Comparison of ENCODE assay signal across 8 cellular contexts in genomic region chr5:127228540-127229184, GRCh38.
A peak's percentile ranks its signal among the peaks of the same experiment; 100 is the strongest.
DNase-seq lines count a peak whose midpoint lies in the region; FAIRE-seq and TF ChIP-seq lines count a peak whose summit lies in the region.

No MANE protein-coding gene starts in this region.

- no peak overlapping the region for H3K9ac ChIP-seq in H9 (ENCODE audit: extremely low read depth, insufficient read length, low read length)

- peaks cover 14 to 17% of the 10 kb centered on the region in 2 experiments for H3K4me1 Mint-ChIP-seq in H9

- no peak overlapping the region for H3K23ac ChIP-seq in H9 (ENCODE audit: insufficient read length, low read depth, low read length)

- no peak for FAIRE-seq in RCC 7860 (lab: Jason Lieb, UNC)

- H3K4me1 ChIP-seq in H9 (ENCODE audit: insufficient read depth, low read length) (no peaks in the 10 kb centered on the region), right atrium auricular region (no peaks in the 10 kb centered on the region)

- H3K36me3 Mint-ChIP-seq in H9 (ENCODE audit: insufficient read depth in 1 of 3, low read depth in 3 of 3): peaks cover 1 to 8% (median 2%) of the 10 kb centered on the region in 3 experiments; a peak in 4 of 7 replicates

- H3K79me2 ChIP-seq in H9 (ENCODE audit: insufficient read depth, low read length): no peaks in the 10 kb centered on the region

- no peak overlapping the region for H2BK12ac ChIP-seq in H9 (ENCODE audit: insufficient read length, low read depth, low read length)

- H3K27ac Mint-ChIP-seq in H9: peak overlapping the region in 2 of 3 experiments; percentile 20 to 49; a peak in 3 of 7 replicates

- H3K14ac ChIP-seq in H9 (ENCODE audit: insufficient read depth, low read length): no peak overlapping the region

- WGBS in H9 (ENCODE audit: extremely low coverage, insufficient read length, low lambda C conversion rate): no CpG with 5 or more reads among the region's 18 CpGs

- no peaks in the 10 kb centered on the region for H3K23me2 ChIP-seq in H9 (ENCODE audit: insufficient read length, low read depth, low read length, poor library complexity, severe bottlenecking)

- H3K27me3 Mint-ChIP-seq in H9 (ENCODE audit: low read depth): peaks cover 34% of the 10 kb centered on the region

- no peaks in the 10 kb centered on the region for H3K9me3 ChIP-seq in H9 (ENCODE audit: control insufficient read depth, low read depth, low read length)
- H3K9me3 ChIP-seq in right atrium auricular region: no peaks in the 10 kb centered on the region

- H2AK5ac ChIP-seq in H9 (ENCODE audit: insufficient read length, low read length): no peak overlapping the region

- H3T11ph ChIP-seq in H9 (ENCODE audit: low read length): no peak overlapping the region

- H2BK5ac ChIP-seq in H9 (ENCODE audit: insufficient read length, low read length): no peak overlapping the region

- peak overlapping the region; percentile 61 to 72 for H3K4me3 Mint-ChIP-seq in H9

- no peak overlapping the region for H2BK15ac ChIP-seq in H9 (ENCODE audit: low read depth, low read length)

- H3K9me3 Mint-ChIP-seq in H9: no peaks in the 10 kb centered on the region

- H3K27me3 ChIP-seq in H9 (ENCODE audit: insufficient read depth, low read length): no peaks in the 10 kb centered on the region; the same call in 1 of the 2 replicates
- H3K27me3 ChIP-seq in right atrium auricular region: no peaks in the 10 kb centered on the region

- H3K56ac ChIP-seq in H9 (ENCODE audit: insufficient read length, low read depth, low read length): no peak overlapping the region

- no peak overlapping the region for H2BK20ac ChIP-seq in H9 (ENCODE audit: low read depth, low read length, poor library complexity, severe bottlenecking)

- peak overlapping the region; percentile 14 for H2AFZ ChIP-seq in H9 (ENCODE audit: low read length)

- no peak for TF ChIP-seq CTCF in H9 (conservative IDR thresholded peaks at IDR 0.05)
- no peak for TF ChIP-seq CTCF in WI38 (IDR thresholded peaks at IDR 0.05; ENCODE audit: low read depth, low read length)
- TF ChIP-seq CTCF in right atrium auricular region (IDR thresholded peaks at IDR 0.05): no peak

- no peak overlapping the region for H4K8ac ChIP-seq in H9 (replicated peaks; ENCODE audit: insufficient read length, low read depth, low read length)

- H2BK120ac ChIP-seq in H9 (ENCODE audit: low read depth, low read length, poor library complexity, severe bottlenecking): no peak overlapping the region

- peak; percentile 51 for DNase-seq in H9
- DNase-seq in right atrium auricular region (ENCODE audit: low spot score): no peak
- DNase-seq in NCI-H2227 treated with DMSO at 0.1 percent for 48 hours (lab: John Stamatoyannopoulos, UW): no peak
- DNase-seq in RCC 7860 (ENCODE audit: low spot score): no peak
- no peak for DNase-seq in NCI-H2107 treated with DMSO at 0.1 percent for 48 hours (lab: John Stamatoyannopoulos, UW; ENCODE audit: unreplicated experiment)
- no peak for DNase-seq in NOMO-1 treated with DMSO at 0.1 percent for 48 hours (lab: John Stamatoyannopoulos, UW; ENCODE audit: unreplicated experiment)

- no peak overlapping the region for H4K5ac ChIP-seq in H9 (ENCODE audit: insufficient read length, low read depth, low read length)

- H3K4me3 ChIP-seq in WI38 (ENCODE audit: low read depth, low read length): peak overlapping the region; percentile 63
- peak overlapping the region; percentile 43 to 65 for H3K4me3 ChIP-seq in right atrium auricular region
- peak overlapping the region; percentile 41 to 71 (median 53) for H3K4me3 ChIP-seq in skin epidermis

- H3K36me3 ChIP-seq in right atrium auricular region: no peaks in the 10 kb centered on the region

- H3K27ac ChIP-seq in H9 (ENCODE audit: insufficient read length, low read depth, low read length): no peak overlapping the region
- H3K27ac ChIP-seq in right atrium auricular region: no peak overlapping the region
- H3K27ac ChIP-seq in skin epidermis: peak overlapping the region in 18 of 21 experiments; percentile 20 to 87 (median 82)

- no peak overlapping the region for H3K18ac ChIP-seq in H9 (ENCODE audit: insufficient read length, low read depth, low read length)

- H3K4me2 ChIP-seq in H9 (ENCODE audit: insufficient read depth, insufficient read length, low read length): peak overlapping the region; percentile 83

- H3K79me1 ChIP-seq in H9 (ENCODE audit: insufficient read depth, low read depth, low read length, poor library complexity, severe bottlenecking): no peaks in the 10 kb centered on the region

- H4K20me1 ChIP-seq in H9 (ENCODE audit: control insufficient read depth, insufficient read depth, insufficient read length): no peaks in the 10 kb centered on the region

- no peak overlapping the region for H3K4ac ChIP-seq in H9 (ENCODE audit: low read depth, low read length)

- H4K91ac ChIP-seq in H9 (ENCODE audit: insufficient read length, low read depth, low read length): no peak overlapping the region

Comparison
In these comparisons a context has a peak if more than half of its experiments do, and no peak if none do; other contexts are left out.
1. H3K27ac ChIP-seq: peak in skin epidermis (18 of 21); none in H9 (single experiment) and right atrium auricular region (0 of 2).
2. Peak in every context shown above with its lines, with median percentiles within 50 percentile points of each other: H3K4me3 ChIP-seq.